ENCODE assay signal across 20 cellular contexts in the genomic region with DNA sequence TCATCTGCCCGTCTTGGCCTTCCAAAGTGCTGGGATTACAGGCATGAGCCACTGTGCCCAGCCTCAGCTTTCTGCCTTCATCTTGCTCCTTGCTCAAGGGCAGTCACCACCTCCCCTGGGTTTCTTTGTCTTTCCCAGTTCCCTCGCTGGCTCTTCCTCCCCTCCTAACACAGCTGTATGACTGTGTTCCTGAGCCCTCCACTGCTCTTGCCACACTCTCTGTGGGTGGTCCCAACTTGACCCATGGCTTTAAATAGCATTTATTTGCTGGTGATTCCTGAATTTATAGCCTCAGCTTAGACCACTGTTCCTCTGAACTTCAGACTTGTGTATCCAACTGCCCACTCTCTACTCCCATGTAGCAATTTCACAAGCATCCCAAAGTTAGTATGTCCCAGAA.
"Had no signal": no experiment of that assay in that cellular context is flagged by ENCODE, and none has a peak within 500 bp of the region (broad histone marks: within the 10 kb centered on the region; RNA-seq: fewer than 3 reads in every experiment).

No MANE protein-coding gene starts in this region.

- H3K4me3 ChIP-seq: coronary artery, hepatocyte, left ventricle myocardium inferior, lower lobe of right lung, stomach, thoracic aorta had no signal

- H2AFZ ChIP-seq: hepatocyte had no signal

- H3K36me3 Mint-ChIP-seq: memory B cell; naive thymus-derived CD4-positive, alpha-beta T cell; type B pancreatic cell had no signal

- H3K4me3 Mint-ChIP-seq: endodermal cell; memory B cell; naive thymus-derived CD4-positive, alpha-beta T cell; type B pancreatic cell had no signal

- H3K27ac ChIP-seq: coronary artery, hepatocyte, left ventricle myocardium inferior, lower lobe of right lung, stomach, thoracic aorta had no signal

- H3K4me2 ChIP-seq: hepatocyte had no signal

- H3K4me1 Mint-ChIP-seq: memory B cell had no signal

- ATAC-seq: lower lobe of right lung; naive thymus-derived CD4-positive, alpha-beta T cell; sciatic nerve had no signal

- H3K4me1 ChIP-seq: left ventricle myocardium inferior, lower lobe of right lung, stomach had no signal

- H3K27ac Mint-ChIP-seq: endodermal cell, memory B cell, type B pancreatic cell had no signal

- H3K9me3 ChIP-seq: left ventricle myocardium inferior, lower lobe of right lung, stomach, thoracic aorta had no signal

- DNase-seq: effector CD4-positive, alpha-beta T cell; endodermal cell; erythroblast; foreskin melanocyte; head of caudate nucleus; left ventricle myocardium inferior; lower lobe of right lung; naive thymus-derived CD4-positive, alpha-beta T cell; posterior cingulate gyrus; small intestine; stimulated activated CD4-positive, alpha-beta T cell treated with anti-CD3 and anti-CD28 coated beads, Interleukin-12 subunit alpha, Interleukin-12 subunit beta, amount 100 ng/mL, for 4 hours; stimulated activated naive CD4-positive, alpha-beta T cell; stomach; substantia nigra had no signal

- H3K36me3 ChIP-seq: left ventricle myocardium inferior, lower lobe of right lung, stomach, thoracic aorta had no signal

- H3K27me3 ChIP-seq: hepatocyte had no signal

- H3K79me2 ChIP-seq: hepatocyte had no signal
